Comparison of ENCODE assay signal across 29 cellular contexts in genomic region chr5:60473654-60474053, GRCh38.
"Had no signal": no experiment of that assay in that cellular context is flagged by ENCODE, and none has a peak within 500 bp of the region (broad histone marks: within the 10 kb centered on the region; RNA-seq: fewer than 3 reads in every experiment).

No MANE protein-coding gene starts in this region.

- H3K27me3 Mint-ChIP-seq: progenitor cell of endocrine pancreas; stimulated activated naive CD8-positive, alpha-beta T cell treated with anti-CD3 and anti-CD28 coated beads, Interleukin-15, Interleukin-2, amounts not matched to agents 100 ng/mL and 50 ng/mL, for 24 hours had no signal

- ATAC-seq: left cardiac atrium; left lung; lower lobe of right lung; natural killer cell; right cardiac atrium; stimulated activated effector memory CD8-positive, alpha-beta T cell treated with anti-CD3 and anti-CD28 coated beads, Interleukin-12 subunit alpha, Interleukin-12 subunit beta, amount 100 ng/mL, for 72 hours had no signal

- H3K9me3 ChIP-seq: left lung, ovary, thyroid gland, upper lobe of left lung, vagina had no signal

- H3K4me1 Mint-ChIP-seq: mesothelial cell of epicardium; natural killer cell; stimulated activated effector memory CD8-positive, alpha-beta T cell treated with anti-CD3 and anti-CD28 coated beads, Interleukin-12 subunit alpha, Interleukin-12 subunit beta, amount 100 ng/mL, for 72 hours had no signal

- H3K27ac ChIP-seq: left lung, lower lobe of right lung, ovary, sigmoid colon, spleen, thyroid gland, transverse colon, upper lobe of left lung, vagina had no signal

- H3K4me3 ChIP-seq: left lung, lower lobe of right lung, ovary, sigmoid colon, spleen, thyroid gland, transverse colon, upper lobe of left lung, vagina had no signal

- H3K27ac Mint-ChIP-seq: mesothelial cell of epicardium; natural killer cell; nephron progenitor cell; progenitor cell of endocrine pancreas; stimulated activated effector memory CD8-positive, alpha-beta T cell treated with anti-CD3 and anti-CD28 coated beads, Interleukin-12 subunit alpha, Interleukin-12 subunit beta, amount 100 ng/mL, for 72 hours; stimulated activated naive CD8-positive, alpha-beta T cell treated with anti-CD3 and anti-CD28 coated beads, Interleukin-15, Interleukin-2, amounts not matched to agents 100 ng/mL and 50 ng/mL, for 24 hours had no signal

- FAIRE-seq: keratinocyte, small intestine had no signal

- H3K27me3 ChIP-seq: left lung, ovary, sigmoid colon, spleen, thyroid gland, transverse colon, upper lobe of left lung, vagina had no signal

- DNase-seq: head of caudate nucleus; hippocampal formation; kidney glomerular epithelial cell; left cardiac atrium; left lung; lower lobe of right lung; mammary epithelial cell; mesenchymal stem cell; naive B cell; natural killer cell; nephron progenitor cell; ovary; retina; right cardiac atrium; sigmoid colon; small intestine; spleen; stimulated activated CD4-positive, alpha-beta T cell treated with anti-CD3 and anti-CD28 coated beads, Interleukin-4, amount 100 ng/mL, for 24 hours; stimulated activated naive CD4-positive, alpha-beta T cell; substantia nigra; thyroid gland; transverse colon; upper lobe of left lung had no signal

- H3K4me3 Mint-ChIP-seq: mesothelial cell of epicardium; naive B cell; natural killer cell; nephron progenitor cell; stimulated activated effector memory CD8-positive, alpha-beta T cell treated with anti-CD3 and anti-CD28 coated beads, Interleukin-12 subunit alpha, Interleukin-12 subunit beta, amount 100 ng/mL, for 72 hours; stimulated activated naive CD8-positive, alpha-beta T cell treated with anti-CD3 and anti-CD28 coated beads, Interleukin-15, Interleukin-2, amounts not matched to agents 100 ng/mL and 50 ng/mL, for 24 hours had no signal

- H3K36me3 ChIP-seq: left lung, lower lobe of right lung, ovary, sigmoid colon, spleen, thyroid gland, transverse colon, upper lobe of left lung, vagina had no signal

- H3K36me3 Mint-ChIP-seq: natural killer cell; stimulated activated effector memory CD8-positive, alpha-beta T cell treated with anti-CD3 and anti-CD28 coated beads, Interleukin-12 subunit alpha, Interleukin-12 subunit beta, amount 100 ng/mL, for 72 hours had no signal

- H3K4me1 ChIP-seq: left lung, lower lobe of right lung, spleen, thyroid gland, transverse colon, upper lobe of left lung, vagina had no signal
